ENCODE assay signal across 12 cellular contexts in the genomic region with DNA sequence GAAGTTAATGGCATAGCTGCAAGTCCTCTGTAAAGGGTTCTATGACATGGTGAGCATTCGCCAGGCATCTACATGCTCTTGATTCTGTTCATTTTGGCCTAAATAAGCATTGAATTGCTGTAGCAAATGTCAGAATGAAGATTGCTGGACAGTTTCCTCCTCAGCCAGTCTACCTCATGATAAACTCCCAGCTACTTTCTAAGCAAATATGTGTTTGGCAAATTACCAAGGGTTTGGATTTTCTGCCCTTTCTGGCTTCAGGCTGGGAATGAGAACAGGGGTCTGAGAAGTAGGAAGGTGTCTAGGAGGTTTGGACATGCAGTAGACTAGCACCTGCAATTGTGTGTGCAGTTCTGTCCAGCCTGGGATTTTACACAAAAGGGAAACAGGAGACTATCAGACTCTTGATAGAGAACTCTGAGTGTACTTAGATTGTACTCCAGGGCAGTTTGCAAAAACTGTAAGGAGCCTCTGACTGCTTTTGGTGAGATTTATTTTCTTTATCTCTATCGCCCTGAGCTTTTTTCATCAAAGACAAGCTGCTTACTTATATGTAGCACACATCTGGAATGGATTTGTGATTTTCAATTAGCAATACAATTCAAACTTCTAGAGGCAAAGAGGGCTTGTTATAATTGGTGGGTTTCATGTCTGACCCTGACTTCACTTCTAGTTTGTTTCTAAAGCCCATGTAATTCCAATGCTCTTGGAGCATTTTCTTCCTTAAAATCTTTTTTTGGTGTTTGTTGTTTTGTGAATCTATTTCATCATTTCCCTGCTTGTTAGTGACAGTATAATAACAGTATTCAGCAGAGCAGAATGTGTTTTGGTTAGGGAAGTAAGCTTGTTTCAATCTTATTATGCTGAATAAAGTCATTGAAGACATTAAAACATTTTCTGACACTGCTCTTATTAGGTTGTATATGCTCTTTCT.
A peak's percentile ranks its signal among the peaks of the same experiment; 100 is the strongest.
DNase-seq lines count a peak whose midpoint lies in the region; ATAC-seq and TF ChIP-seq lines count a peak whose summit lies in the region.
"Had no signal": no experiment of that assay in that cellular context is flagged by ENCODE, and none has a peak within 500 bp of the region (broad histone marks: within the 10 kb centered on the region; RNA-seq: fewer than 3 reads in every experiment).

No MANE protein-coding gene starts in this region.

- peaks cover 30% of the 10 kb centered on the region for H3K4me1 Mint-ChIP-seq in activated CD4-positive, alpha-beta T cell treated with anti-CD3 and anti-CD28 coated beads for 36 hours

- DNase-seq in DMS53 (lab: John Stamatoyannopoulos, UW) (peak; percentile 46), SK-N-SH (peak; percentile 11), left ventricle myocardium superior (no peak), stomach (no peak), NCI-H1048 (lab: John Stamatoyannopoulos, UW) (no peak)
- no peak for DNase-seq in activated CD4-positive, alpha-beta T cell treated with anti-CD3 and anti-CD28 coated beads for 36 hours
- DNase-seq: activated B cell treated with CpG ODN at 0.5 μM for 24 hours; activated T-cell treated with anti-CD3 and anti-CD28 coated beads, Interleukin-2, amount 50 U/mL, for 4 hours; NCI-H226; nephron progenitor cell; SIG-M5 had no signal

- CTCF ChIA-PET in SK-N-SH (lab: Yijun Ruan, JAX): interaction anchor here (1.0 to 1.5 kb wide), 4 partner anchors 14 to 278 kb away, joined by 3 to 5 read pairs (median 4); partner anchors contain the start of gene DHRS3
- CTCF ChIA-PET in activated CD4-positive, alpha-beta T cell treated with anti-CD3 and anti-CD28 coated beads for 36 hours (lab: Charles Lee): interaction anchor here (0.6 to 2.0 kb wide), 3 partner anchors 11 to 272 kb away, joined by 3 to 7 read pairs (median 4); no protein-coding TSS in a partner anchor

- H3K27me3 ChIP-seq in SK-N-SH (ENCODE audit: insufficient read depth): no peaks in the 10 kb centered on the region
- H3K27me3 ChIP-seq in stomach: no peaks in the 10 kb centered on the region

- H3K9me3 ChIP-seq in SK-N-SH (no peaks in the 10 kb centered on the region), stomach (no peaks in the 10 kb centered on the region)

- H3K9ac ChIP-seq in SK-N-SH: no peak overlapping the region

- H3K27ac ChIP-seq in SK-N-SH (ENCODE audit: low read depth in 2 of 2, low read length in 1 of 2): peak overlapping the region in 1 of 2 experiments; percentile 70; a peak in 2 of 4 replicates
- H3K27ac ChIP-seq in stomach: peak overlapping the region; percentile 54 to 75 (median 67)

- TF ChIP-seq EP300 in SK-N-SH (IDR thresholded peaks at IDR 0.05; ENCODE audit: borderline replicate concordance in 1 of 2, low read depth in 1 of 2, low read length in 1 of 2) (no peak), stomach (IDR thresholded peaks at IDR 0.05) (no peak)

- peaks cover 44% of the 10 kb centered on the region in 2 experiments for H3K36me3 ChIP-seq in SK-N-SH (replicated peaks in 1 of 2; ENCODE audit: control insufficient read depth in 1 of 2, insufficient read depth in 2 of 2, low read length in 1 of 2)
- H3K36me3 ChIP-seq in stomach: peaks cover 9 to 70% (median 56%) of the 10 kb centered on the region in 4 donors

- no peak overlapping the region for H3K27ac Mint-ChIP-seq in activated CD4-positive, alpha-beta T cell treated with anti-CD3 and anti-CD28 coated beads for 36 hours
- H3K27ac Mint-ChIP-seq: activated B cell treated with CpG ODN at 0.5 μM for 24 hours had no signal

- no peak for TF ChIP-seq RAD21 in SK-N-SH (IDR thresholded peaks at IDR 0.05; ENCODE audit: low read length)

- H3F3A ChIP-seq in SK-N-SH (replicated peaks; ENCODE audit: insufficient read depth): no peaks in the 10 kb centered on the region

- WGBS in SK-N-SH (ENCODE audit: low lambda C conversion rate): 80% methylated on average over 2 of the region's 2 CpGs
- 25 to 53% (median 45%) methylated on average over 2 of the region's 2 CpGs for WGBS in stomach, 5 donors

- H2AFZ ChIP-seq in SK-N-SH (ENCODE audit: low read depth): no peak overlapping the region

- POLR2A ChIA-PET in SK-N-SH (lab: Yijun Ruan, JAX): no interaction called here
- POLR2A ChIA-PET in activated CD4-positive, alpha-beta T cell treated with anti-CD3 and anti-CD28 coated beads for 36 hours (lab: Charles Lee): no interaction called here

- TF ChIP-seq POLR2A in stomach (IDR thresholded peaks at IDR 0.05): no peak

- H3K4me3 Mint-ChIP-seq in activated CD4-positive, alpha-beta T cell treated with anti-CD3 and anti-CD28 coated beads for 36 hours: no peak overlapping the region
- H3K4me3 Mint-ChIP-seq: activated B cell treated with CpG ODN at 0.5 μM for 24 hours; activated T-cell treated with anti-CD3 and anti-CD28 coated beads, Interleukin-2, amount 50 U/mL, for 4 hours; nephron progenitor cell had no signal

- peaks cover 0 to 21% of the 10 kb centered on the region in 2 experiments; a peak in 2 of 4 replicates for H3K4me1 ChIP-seq in SK-N-SH (ENCODE audit: control insufficient read depth in 1 of 2, insufficient read depth in 2 of 2, low read depth in 1 of 2, low read length in 1 of 2)
- H3K4me1 ChIP-seq in stomach: peaks cover 16 to 63% (median 39%) of the 10 kb centered on the region in 4 donors

- peaks cover 45% of the 10 kb centered on the region for H3K36me3 Mint-ChIP-seq in activated CD4-positive, alpha-beta T cell treated with anti-CD3 and anti-CD28 coated beads for 36 hours (ENCODE audit: low read depth)

- ATAC-seq in left ventricle myocardium superior (peak; percentile 31), HG03045 (IDR thresholded peaks at IDR 0.05; ENCODE audit: unreplicated experiment) (no peak)
- no peak for ATAC-seq in activated CD4-positive, alpha-beta T cell treated with anti-CD3 and anti-CD28 coated beads for 36 hours
- ATAC-seq: activated T-cell treated with anti-CD3 and anti-CD28 coated beads, Interleukin-2, amount 50 U/mL, for 4 hours had no signal

- no peaks in the 10 kb centered on the region for H3K9me3 Mint-ChIP-seq in activated CD4-positive, alpha-beta T cell treated with anti-CD3 and anti-CD28 coated beads for 36 hours (ENCODE audit: low read depth)
- H3K9me3 Mint-ChIP-seq: activated B cell treated with CpG ODN at 0.5 μM for 24 hours; activated T-cell treated with anti-CD3 and anti-CD28 coated beads, Interleukin-2, amount 50 U/mL, for 4 hours had no signal

- intact Hi-C loops in left ventricle myocardium superior (cut with micrococcal nuclease): no loop called here
- intact Hi-C loops in stomach (cut with DNase I; ENCODE audit: low total_unique reads): no loop called here
- intact Hi-C loops in activated CD4-positive, alpha-beta T cell treated with anti-CD3 and anti-CD28 coated beads for 36 hours (cut with DNase I, micrococcal nuclease): no loop called here

- no peaks in the 10 kb centered on the region for H3K79me2 ChIP-seq in SK-N-SH (ENCODE audit: insufficient read depth)

- TF ChIP-seq CTCF in SK-N-SH (IDR thresholded peaks at IDR 0.05) (no peak), stomach (IDR thresholded peaks at IDR 0.05) (no peak)

- H3K4me2 ChIP-seq in SK-N-SH: no peak overlapping the region

- no peaks in the 10 kb centered on the region for H3K27me3 Mint-ChIP-seq in activated CD4-positive, alpha-beta T cell treated with anti-CD3 and anti-CD28 coated beads for 36 hours
- H3K27me3 Mint-ChIP-seq: activated B cell treated with CpG ODN at 0.5 μM for 24 hours had no signal

- H3K9me2 ChIP-seq in SK-N-SH: no peaks in the 10 kb centered on the region

- H3K4me3 ChIP-seq in SK-N-SH (ENCODE audit: low read depth in 2 of 2, low read length in 1 of 2) (no peak overlapping the region), stomach (no peak overlapping the region)

- H4K20me1 ChIP-seq in SK-N-SH (ENCODE audit: insufficient read depth): no peaks in the 10 kb centered on the region

TF ChIP-seq in SK-N-SH, 30 proteins besides CTCF, POLR2A, EP300 and RAD21:
- TF ChIP-seq TEAD4 (IDR thresholded peaks at IDR 0.05; ENCODE audit: borderline replicate concordance, insufficient read depth) (no peak), TAF1 (IDR thresholded peaks at IDR 0.05; ENCODE audit: borderline replicate concordance, low read depth, low read length) (no peak), ELF1 (IDR thresholded peaks at IDR 0.05) (no peak), RCOR1 (IDR thresholded peaks at IDR 0.05; ENCODE audit: low read length) (no peak)
- TF ChIP-seq, protein P1, sequence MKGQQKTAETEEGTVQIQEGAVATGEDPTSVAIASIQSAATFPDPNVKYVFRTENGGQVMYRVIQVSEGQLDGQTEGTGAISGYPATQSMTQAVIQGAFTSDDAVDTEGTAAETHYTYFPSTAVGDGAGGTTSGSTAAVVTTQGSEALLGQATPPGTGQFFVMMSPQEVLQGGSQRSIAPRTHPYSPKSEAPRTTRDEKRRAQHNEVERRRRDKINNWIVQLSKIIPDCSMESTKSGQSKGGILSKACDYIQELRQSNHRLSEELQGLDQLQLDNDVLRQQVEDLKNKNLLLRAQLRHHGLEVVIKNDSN (IDR thresholded peaks at IDR 0.05; ENCODE audit: borderline replicate concordance, low read depth): no peak
TF ChIP-seq in SK-N-SH: peak in this region for 0.

Comparison
In these comparisons a context has a peak if more than half of its experiments do, and no peak if none do; other contexts are left out.
1. DNase-seq: peak in DMS53 (single experiment) and SK-N-SH (single experiment); none in left ventricle myocardium superior (single experiment), stomach (single experiment), activated CD4-positive, alpha-beta T cell treated with anti-CD3 and anti-CD28 coated beads for 36 hours (single experiment) and NCI-H1048 (single experiment).